In the genomic region with DNA sequence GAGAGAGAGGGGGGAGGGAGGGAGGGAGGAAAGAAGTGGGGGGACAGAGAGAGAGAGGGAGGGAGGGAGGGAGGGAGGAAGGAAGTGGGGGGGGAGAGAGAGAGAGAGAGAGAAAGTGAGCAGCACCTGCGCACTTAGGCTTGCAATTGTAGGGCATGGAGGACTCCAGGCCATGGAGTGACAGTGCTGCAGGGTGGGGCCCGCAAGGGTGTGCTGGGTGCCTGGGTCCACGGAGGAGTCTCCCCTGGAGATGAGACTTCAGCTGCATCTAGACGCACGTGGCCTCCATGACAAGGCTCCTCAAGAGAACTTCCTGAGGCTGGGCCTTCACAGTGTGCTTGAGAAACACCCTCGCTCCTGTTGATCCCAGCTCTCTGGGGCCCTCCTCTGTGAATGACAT, we compare ENCODE assay signal across 15 cellular contexts. TPM values are rescaled to one million over a fixed set of nuclear protein-coding genes. Genes with fewer than 3 reads are reported as not detected.
A peak's percentile ranks its signal among the peaks of the same experiment; 100 is the strongest.
DNase-seq lines count a peak whose midpoint lies in the region; ATAC-seq and TF ChIP-seq lines count a peak whose summit lies in the region.
"Had no signal": no experiment of that assay in that cellular context is flagged by ENCODE, and none has a peak within 500 bp of the region (broad histone marks: within the 10 kb centered on the region; RNA-seq: fewer than 3 reads in every experiment).

No MANE protein-coding gene starts in this region.

- ATAC-seq in stimulated activated naive CD8-positive, alpha-beta T cell treated with anti-CD3 and anti-CD28 coated beads, Interleukin-15, amount 100 ng/mL, for 72 hours = peak; percentile 24
- ATAC-seq in stimulated activated naive CD8-positive, alpha-beta T cell treated with anti-CD3 and anti-CD28 coated beads, Interleukin-15, Interleukin-2, amounts not matched to agents 100 U/mL and 50 U/mL, for 24 hours = no peak
- ATAC-seq in natural killer cell = no peak

- H3K4me1 ChIP-seq in endodermal cell (ENCODE audit: control insufficient read depth, insufficient read depth, low read length) = peaks cover 4% of the 10 kb centered on the region
- peaks cover 4% of the 10 kb centered on the region for H3K4me1 ChIP-seq in CD8-positive, alpha-beta memory T cell (ENCODE audit: insufficient read depth, low read length)

- peaks cover 39% of the 10 kb centered on the region for H3K27me3 ChIP-seq in endodermal cell (ENCODE audit: control insufficient read depth, insufficient read depth, low read length, poor library complexity, severe bottlenecking)
- H3K27me3 ChIP-seq in CD8-positive, alpha-beta memory T cell (ENCODE audit: insufficient read depth, low read length, poor library complexity, severe bottlenecking) = no peaks in the 10 kb centered on the region
- H3K27me3 ChIP-seq: BLaER1 had no signal

- H3K9me3 ChIP-seq in endodermal cell (ENCODE audit: control insufficient read depth, low read length) = no peaks in the 10 kb centered on the region
- H3K9me3 ChIP-seq in CD8-positive, alpha-beta memory T cell (ENCODE audit: low read length) = no peaks in the 10 kb centered on the region
- H3K9me3 ChIP-seq: BLaER1 had no signal

- no peak overlapping the region for H3K4me3 Mint-ChIP-seq in stimulated activated naive CD8-positive, alpha-beta T cell treated with anti-CD3 and anti-CD28 coated beads, Interleukin-15, amount 100 ng/mL, for 72 hours
- no peak overlapping the region for H3K4me3 Mint-ChIP-seq in endodermal cell
- no peak overlapping the region for H3K4me3 Mint-ChIP-seq in natural killer cell
- no peak overlapping the region for H3K4me3 Mint-ChIP-seq in CD8-positive, alpha-beta memory T cell
- H3K4me3 Mint-ChIP-seq: HFFc6, IgD-negative memory B cell had no signal

- 94 to 96% methylated on average over 5 to 6 of the region's 6 CpGs for WGBS in endodermal cell (ENCODE audit: insufficient coverage in 1 of 2, insufficient read length in 1 of 2), 2 experiments

- no peaks in the 10 kb centered on the region for H3K36me3 ChIP-seq in endodermal cell (ENCODE audit: control insufficient read depth, insufficient read depth, low read length)
- H3K36me3 ChIP-seq in CD8-positive, alpha-beta memory T cell (ENCODE audit: insufficient read depth, low read length) = no peaks in the 10 kb centered on the region
- H3K36me3 ChIP-seq: BLaER1 had no signal

- H3K27ac Mint-ChIP-seq in stimulated activated naive CD8-positive, alpha-beta T cell treated with anti-CD3 and anti-CD28 coated beads, Interleukin-15, amount 100 ng/mL, for 72 hours = no peak overlapping the region
- no peak overlapping the region for H3K27ac Mint-ChIP-seq in endodermal cell
- peak overlapping the region; percentile 71 to 84 for H3K27ac Mint-ChIP-seq in natural killer cell
- H3K27ac Mint-ChIP-seq in CD8-positive, alpha-beta memory T cell = peak overlapping the region in 1 of 8 donors; percentile 47
- H3K27ac Mint-ChIP-seq: HFFc6 had no signal

- POLR2A ChIA-PET in CD8-positive, alpha-beta memory T cell (lab: Charles Lee) = no interaction called here

- no peak for DNase-seq in stimulated activated naive CD8-positive, alpha-beta T cell treated with anti-CD3 and anti-CD28 coated beads, Interleukin-15, amount 100 ng/mL, for 72 hours
- no peak for DNase-seq in stimulated activated naive CD8-positive, alpha-beta T cell treated with anti-CD3 and anti-CD28 coated beads, Interleukin-15, Interleukin-2, amounts not matched to agents 100 U/mL and 50 U/mL, for 24 hours
- DNase-seq in endodermal cell = peak; percentile 30
- DNase-seq in natural killer cell = no peak
- no peak for DNase-seq in dedifferentiated amniotic fluid mesenchymal stem cell (ENCODE audit: extremely low spot score)
- no peak for DNase-seq in CD8-positive, alpha-beta memory T cell
- no peak for DNase-seq in DMS 273 (lab: John Stamatoyannopoulos, UW; ENCODE audit: unreplicated experiment)
- DNase-seq: 8988T, AML-193, GF-D8, HCEC 1CT, HFFc6 had no signal

- H3K9me3 Mint-ChIP-seq in stimulated activated naive CD8-positive, alpha-beta T cell treated with anti-CD3 and anti-CD28 coated beads, Interleukin-15, amount 100 ng/mL, for 72 hours = peaks cover 0 to 15% of the 10 kb centered on the region in 2 donors
- H3K9me3 Mint-ChIP-seq in endodermal cell (no peaks in the 10 kb centered on the region), natural killer cell (peaks cover 2 to 4% of the 10 kb centered on the region in 2 donors)
- peaks cover 0 to 12% (median 0%) of the 10 kb centered on the region in 5 donors for H3K9me3 Mint-ChIP-seq in CD8-positive, alpha-beta memory T cell

- H3K36me3 Mint-ChIP-seq in endodermal cell (ENCODE audit: low read depth) (no peaks in the 10 kb centered on the region), natural killer cell (no peaks in the 10 kb centered on the region)
- no peaks in the 10 kb centered on the region for H3K36me3 Mint-ChIP-seq in CD8-positive, alpha-beta memory T cell
- H3K36me3 Mint-ChIP-seq: IgD-negative memory B cell had no signal

- no peak for TF ChIP-seq CTCF in endodermal cell (conservative IDR thresholded peaks at IDR 0.05)
- no peak for TF ChIP-seq CTCF in natural killer cell (IDR thresholded peaks at IDR 0.05)

- H3K27ac ChIP-seq in endodermal cell (ENCODE audit: low read depth, low read length) = no peak overlapping the region
- H3K27ac ChIP-seq in CD8-positive, alpha-beta memory T cell (ENCODE audit: low read depth, low read length) = no peak overlapping the region
- H3K27ac ChIP-seq: BLaER1 had no signal

- H3K4me3 ChIP-seq in endodermal cell (ENCODE audit: low read length) = no peak overlapping the region
- H3K4me3 ChIP-seq in CD8-positive, alpha-beta memory T cell (ENCODE audit: low read length) = no peak overlapping the region
- H3K4me3 ChIP-seq: BLaER1 had no signal

- intact Hi-C loops in natural killer cell (cut with micrococcal nuclease) = no loop called here

- CTCF ChIA-PET in CD8-positive, alpha-beta memory T cell (lab: Charles Lee) = no interaction called here

- H3K9ac ChIP-seq in endodermal cell (ENCODE audit: extremely low read depth, low read length, poor library complexity, severe bottlenecking) = no peak overlapping the region
- H3K9ac ChIP-seq: BLaER1 had no signal

- H3K27me3 Mint-ChIP-seq in stimulated activated naive CD8-positive, alpha-beta T cell treated with anti-CD3 and anti-CD28 coated beads, Interleukin-15, amount 100 ng/mL, for 72 hours = peaks cover 12% of the 10 kb centered on the region
- H3K27me3 Mint-ChIP-seq in endodermal cell (ENCODE audit: insufficient read depth) = peaks cover 50% of the 10 kb centered on the region
- peaks cover 11 to 23% of the 10 kb centered on the region in 2 donors for H3K27me3 Mint-ChIP-seq in natural killer cell (ENCODE audit: low read depth in 2 of 2)
- peaks cover 3 to 7% of the 10 kb centered on the region in 2 donors for H3K27me3 Mint-ChIP-seq in CD8-positive, alpha-beta memory T cell

- H3K4me1 Mint-ChIP-seq in stimulated activated naive CD8-positive, alpha-beta T cell treated with anti-CD3 and anti-CD28 coated beads, Interleukin-15, amount 100 ng/mL, for 72 hours = peaks cover 8% of the 10 kb centered on the region
- peaks cover 28% of the 10 kb centered on the region for H3K4me1 Mint-ChIP-seq in endodermal cell
- H3K4me1 Mint-ChIP-seq in natural killer cell = peaks cover 6 to 9% of the 10 kb centered on the region in 2 donors
- peaks cover 4 to 6% (median 4%) of the 10 kb centered on the region in 3 donors for H3K4me1 Mint-ChIP-seq in CD8-positive, alpha-beta memory T cell

RNA-seq across cellular contexts. Expression of gene CLRN3, which starts 44.5 kb away (rescaled TPM):
- not detected for total RNA-seq in endodermal cell
- polyA plus RNA-seq in endodermal cell (2013, experiment 1 of 2) = not detected
- polyA plus RNA-seq in endodermal cell (2013, experiment 2 of 2) = not detected
- total RNA-seq in natural killer cell = not detected
- total RNA-seq in CD8-positive, alpha-beta memory T cell = not detected
- polyA plus RNA-seq in CD8-positive, alpha-beta memory T cell = not detected
- total RNA-seq: HFFc6, HT1080 had no signal
- polyA plus RNA-seq: IgD-negative memory B cell had no signal

RNA-seq across cellular contexts. Expression of gene PTPRE, which starts 58.7 kb away (rescaled TPM):
- total RNA-seq in endodermal cell (1 to 10 TPM in 1 of 2 donors, under 1 TPM in 1; 0.75 to 3.0 TPM), natural killer cell (100 to 1,000 TPM; 274 to 280 (median 275) TPM)
- 1.1 TPM for polyA plus RNA-seq in endodermal cell (2013, experiment 1 of 2)
- 1.2 TPM for polyA plus RNA-seq in endodermal cell (2013, experiment 2 of 2)
- 10 to 100 TPM; 25.2 to 29.5 TPM for total RNA-seq in CD8-positive, alpha-beta memory T cell
- polyA plus RNA-seq in CD8-positive, alpha-beta memory T cell = 26.0 TPM

Comparison
In these comparisons a context has a peak if more than half of its experiments do, and no peak if none do; other contexts are left out.
1. H3K27ac Mint-ChIP-seq: peak in natural killer cell (2 of 2); none in stimulated activated naive CD8-positive, alpha-beta T cell treated with anti-CD3 and anti-CD28 coated beads, Interleukin-15, amount 100 ng/mL, for 72 hours (0 of 2) and endodermal cell (single experiment).
2. RNA of gene PTPRE, which starts 58.7 kb away (total RNA-seq): 274 to 280 TPM in natural killer cell; 25.2 to 29.5 TPM in CD8-positive, alpha-beta memory T cell and 0.75 to 3.0 TPM in endodermal cell; every median in the first group is over 4 times any median in the second.